8 cellular contexts compared by ENCODE assay signal in the genomic region with DNA sequence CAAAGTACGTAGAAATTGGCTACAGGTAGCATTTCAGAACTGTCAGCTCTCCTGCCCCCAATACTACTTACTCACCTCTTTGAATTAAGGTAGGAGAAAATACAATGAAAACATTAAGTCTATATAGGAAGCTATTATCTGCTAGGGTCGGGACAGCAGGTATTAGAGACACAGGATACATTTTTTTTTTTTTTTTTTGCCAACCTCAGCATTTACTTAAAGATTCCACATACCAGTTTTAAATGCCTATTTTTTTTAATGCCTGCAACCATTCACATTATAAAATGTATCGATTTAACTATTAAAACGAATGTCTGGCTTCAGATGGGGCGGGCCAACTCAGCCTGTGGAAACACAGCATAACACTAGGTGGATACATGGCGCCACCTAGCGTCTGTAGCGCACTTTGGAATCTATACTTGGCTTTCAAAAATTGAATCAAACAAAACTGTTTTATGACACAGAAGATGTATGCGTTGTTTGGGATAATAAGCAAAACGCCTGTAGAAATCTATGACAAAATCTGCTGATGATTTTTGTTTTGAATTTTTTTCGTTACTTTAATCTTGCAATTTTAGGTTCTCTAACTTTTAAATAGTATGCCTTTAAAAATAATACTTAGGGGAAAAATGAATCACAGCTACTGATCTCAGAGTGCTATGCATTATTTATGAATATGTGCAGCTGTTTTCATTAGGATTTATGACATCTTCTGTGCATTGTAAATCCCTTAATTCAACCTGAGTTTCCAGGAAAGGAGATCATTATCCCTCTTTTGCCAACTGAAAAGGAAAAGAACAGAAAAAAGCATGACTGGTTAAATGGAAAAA.
DNase-seq lines count a peak whose midpoint lies in the region; ATAC-seq and TF ChIP-seq lines count a peak whose summit lies in the region.

No MANE protein-coding gene starts in this region.

- TF ChIP-seq CTCF in DND-41 (IDR thresholded peaks at IDR 0.05; ENCODE audit: borderline replicate concordance, extremely low read depth, low read length, poor library complexity, severe bottlenecking): peak; percentile 90
- peak; percentile 92 for TF ChIP-seq CTCF in PC-3 (conservative IDR thresholded peaks at IDR 0.05; ENCODE audit: low read depth, low read length)
- peak; percentile 89 for TF ChIP-seq CTCF in fibroblast of mammary gland (conservative IDR thresholded peaks at IDR 0.05; ENCODE audit: control insufficient read depth, insufficient read depth, low read depth, low read length)

- H3K9me3 ChIP-seq in DND-41 (ENCODE audit: insufficient read depth, low read length, severe bottlenecking): no peaks in the 10 kb centered on the region
- H3K9me3 ChIP-seq in PC-3 (ENCODE audit: low read length): no peaks in the 10 kb centered on the region

- no peaks in the 10 kb centered on the region for H3K9me2 ChIP-seq in PC-3 (replicated peaks; ENCODE audit: low read length)

- no TSS peak for BruUV-seq in PC-3 (replicated peaks; lab: Mats Ljungman, UMichigan)

- intact Hi-C loops in PC-3 (cut with micrococcal nuclease): loop anchor here (1.0 to 10.0 kb wide), 4 partner anchors 377 to 726 kb away; no protein-coding TSS in a partner anchor

- ATAC-seq in DND-41 (ENCODE audit: insufficient read depth, low read depth) (peak; percentile 88), GM21515 (IDR thresholded peaks at IDR 0.05; ENCODE audit: unreplicated experiment) (peak; percentile 82), PC-3 (peak; percentile 89)

- H3K79me2 ChIP-seq in DND-41 (ENCODE audit: insufficient read depth, low read length): no peaks in the 10 kb centered on the region
- H3K79me2 ChIP-seq in PC-3 (ENCODE audit: low read length): no peaks in the 10 kb centered on the region

- H3K4me3 ChIP-seq in DND-41 (ENCODE audit: low read depth in 1 of 2, low read length in 2 of 2): no peak overlapping the region
- no peak overlapping the region for H3K4me3 ChIP-seq in PC-3 (ENCODE audit: low read length)
- no peak overlapping the region for H3K4me3 ChIP-seq in fibroblast of mammary gland (ENCODE audit: control insufficient read depth, low read depth, low read length)

- H2AFZ ChIP-seq in DND-41 (ENCODE audit: low read depth, low read length) (no peak overlapping the region), PC-3 (ENCODE audit: low read length) (no peak overlapping the region)

- H3K27ac ChIP-seq in DND-41 (ENCODE audit: low read length): no peak overlapping the region
- no peak overlapping the region for H3K27ac ChIP-seq in PC-3 (ENCODE audit: low read length)

- no peak overlapping the region for H3K4me2 ChIP-seq in DND-41 (ENCODE audit: insufficient read depth, low read length)
- H3K4me2 ChIP-seq in PC-3 (ENCODE audit: low read length): no peak overlapping the region

- POLR2A ChIA-PET in PC-3 (lab: Charles Lee; ENCODE audit: unreplicated experiment): no interaction called here

- H4K20me1 ChIP-seq in DND-41 (ENCODE audit: insufficient read depth, low read length) (no peaks in the 10 kb centered on the region), PC-3 (ENCODE audit: low read length) (no peaks in the 10 kb centered on the region)

- H3K4me1 ChIP-seq in DND-41 (ENCODE audit: insufficient read depth, low read length) (no peaks in the 10 kb centered on the region), PC-3 (ENCODE audit: insufficient read depth, low read length) (no peaks in the 10 kb centered on the region)

- no peak overlapping the region for H3K9ac ChIP-seq in DND-41 (ENCODE audit: low read depth, low read length)
- H3K9ac ChIP-seq in PC-3 (ENCODE audit: low read length): no peak overlapping the region

- peak; percentile 70 for DNase-seq in DND-41
- DNase-seq in HUDEP-2 (lab: John Stamatoyannopoulos, UW; ENCODE audit: unreplicated experiment in 76 of 76): peak in 62 of 76 experiments; percentile 2 to 64 (median 39)
- DNase-seq in PC-3: peak; percentile 84
- DNase-seq in activated T-cell treated with anti-CD3 and anti-CD28 coated beads, Interleukin-2, amount 50 U/mL, for 1 hour: peak; percentile 73
- peak; percentile 66 for DNase-seq in fibroblast of mammary gland (ENCODE audit: low read depth)
- DNase-seq in non-pigmented ciliary epithelial cell (ENCODE audit: low read depth): peak; percentile 23
- peak; percentile 94 for DNase-seq in superior temporal gyrus (ENCODE audit: extremely low spot score)

- H3K27me3 ChIP-seq in DND-41 (ENCODE audit: insufficient read depth, low read length, poor library complexity): peaks cover 11% of the 10 kb centered on the region
- no peaks in the 10 kb centered on the region for H3K27me3 ChIP-seq in PC-3 (ENCODE audit: low read length)

- H3K36me3 ChIP-seq in DND-41 (ENCODE audit: insufficient read depth, low read length) (no peaks in the 10 kb centered on the region), PC-3 (ENCODE audit: low read depth, low read length) (no peaks in the 10 kb centered on the region)

- no peaks in the 10 kb centered on the region for H3F3A ChIP-seq in PC-3 (ENCODE audit: low read length, unreplicated experiment)

- CTCF ChIA-PET in PC-3 (lab: Charles Lee): interaction anchor here (0.6 to 0.7 kb wide), 3 partner anchors 9 to 265 kb away, joined by 3 to 7 read pairs (median 6); no protein-coding TSS in a partner anchor

Comparison
In these comparisons a context has a peak if more than half of its experiments do, and no peak if none do; other contexts are left out.
1. DNase-seq: peak in every context shown above with its lines; median percentile 94 in superior temporal gyrus; 84 in PC-3; 73 in activated T-cell treated with anti-CD3 and anti-CD28 coated beads, Interleukin-2, amount 50 U/mL, for 1 hour; 70 in DND-41; 66 in fibroblast of mammary gland; 39 in HUDEP-2; 23 in non-pigmented ciliary epithelial cell.